In genomic region chr16:52994942-52995341, GRCh38 we compare ENCODE assay signal across 8 cellular contexts.
"Had no signal": no experiment of that assay in that cellular context is flagged by ENCODE, and none has a peak within 500 bp of the region (broad histone marks: within the 10 kb centered on the region; RNA-seq: fewer than 3 reads in every experiment).

No MANE protein-coding gene starts in this region.

- DNase-seq: GDM1, GF-D8 had no signal

- H3K4me3 ChIP-seq: GM12878 had no signal

- ATAC-seq: GM12878 had no signal

- FAIRE-seq: G401.6, GM12878, GM12891, GM12892, GM18507, GM19239 had no signal
